In the genomic region with DNA sequence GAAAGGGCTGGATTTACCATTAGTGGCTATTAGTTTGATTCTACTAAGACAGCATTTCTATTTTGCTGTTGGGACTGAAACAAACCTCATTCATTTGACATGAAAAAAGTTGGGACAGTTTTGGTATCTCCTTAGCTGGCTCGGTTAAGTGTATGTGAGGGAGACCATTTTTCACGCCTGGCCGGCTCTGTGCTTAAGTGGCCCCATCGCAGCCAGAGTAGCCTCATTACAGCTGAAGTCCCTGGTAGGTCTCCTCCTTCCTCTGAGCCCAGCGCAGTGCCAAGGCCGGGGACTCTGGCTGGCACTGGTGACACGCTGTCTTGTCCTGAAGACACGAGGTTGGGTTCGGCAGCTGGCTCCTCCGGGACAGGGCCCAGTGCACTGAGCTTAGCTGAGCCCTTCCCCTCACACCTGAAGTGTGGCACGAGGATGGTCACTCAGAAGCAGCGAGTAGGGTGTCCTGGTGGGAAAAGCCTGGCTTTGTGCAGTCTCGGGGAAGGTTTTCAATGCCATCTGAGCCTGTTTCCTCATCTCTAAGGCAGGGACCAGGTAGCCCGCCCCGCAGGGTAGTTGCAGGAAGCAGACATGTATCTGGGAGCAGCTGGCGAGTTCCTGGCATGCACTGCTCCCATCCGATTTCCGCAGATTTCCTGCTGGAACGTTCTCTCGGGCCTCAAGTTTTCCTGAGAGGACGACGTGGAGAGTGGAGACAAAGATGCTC, we compare ENCODE assay signal across 8 cellular contexts.
DNase-seq lines count a peak whose midpoint lies in the region; ATAC-seq and TF ChIP-seq lines count a peak whose summit lies in the region.

No MANE protein-coding gene starts in this region.

- no peaks in the 10 kb centered on the region for H3K27me3 ChIP-seq in SJCRH30

- H3K4me1 ChIP-seq in SJCRH30: no peaks in the 10 kb centered on the region

- peak overlapping the region; percentile 90 for H3K27ac Mint-ChIP-seq in T-helper 2 cell treated with Interferon-gamma antibody and Interleukin-4, amounts not matched to agents 5 μg/mL and 100 μg/mL, for 36 hours
- peak overlapping the region; percentile 61 for H3K27ac Mint-ChIP-seq in endothelial cell (ENCODE audit: unreplicated experiment)
- H3K27ac Mint-ChIP-seq in osteocyte (ENCODE audit: unreplicated experiment): no peak overlapping the region

- H3K9me3 Mint-ChIP-seq in T-helper 2 cell treated with Interferon-gamma antibody and Interleukin-4, amounts not matched to agents 5 μg/mL and 100 μg/mL, for 36 hours: no peaks in the 10 kb centered on the region
- H3K9me3 Mint-ChIP-seq in endothelial cell (ENCODE audit: unreplicated experiment): no peaks in the 10 kb centered on the region
- peaks cover 10% of the 10 kb centered on the region for H3K9me3 Mint-ChIP-seq in osteocyte (ENCODE audit: unreplicated experiment)

- H3K27ac ChIP-seq in SJCRH30: peak overlapping the region; percentile 64

- H3K36me3 ChIP-seq in SJCRH30: no peaks in the 10 kb centered on the region

- TF ChIP-seq CTCF in endothelial cell (IDR thresholded peaks at IDR 0.05; ENCODE audit: unreplicated experiment): no peak
- no peak for TF ChIP-seq CTCF in osteocyte (IDR thresholded peaks at IDR 0.05)

- no peaks in the 10 kb centered on the region for H3K36me3 Mint-ChIP-seq in T-helper 2 cell treated with Interferon-gamma antibody and Interleukin-4, amounts not matched to agents 5 μg/mL and 100 μg/mL, for 36 hours (ENCODE audit: low read depth)
- H3K36me3 Mint-ChIP-seq in endothelial cell (ENCODE audit: low read depth, unreplicated experiment) (no peaks in the 10 kb centered on the region), osteocyte (ENCODE audit: unreplicated experiment) (no peaks in the 10 kb centered on the region)

- H3K4me3 Mint-ChIP-seq in T-helper 2 cell treated with Interferon-gamma antibody and Interleukin-4, amounts not matched to agents 5 μg/mL and 100 μg/mL, for 36 hours: peak overlapping the region; percentile 91
- H3K4me3 Mint-ChIP-seq in endothelial cell (ENCODE audit: unreplicated experiment) (no peak overlapping the region), osteocyte (ENCODE audit: unreplicated experiment) (no peak overlapping the region)

- H3K9me3 ChIP-seq in SJCRH30 (replicated peaks): no peaks in the 10 kb centered on the region

- H3K4me1 Mint-ChIP-seq in T-helper 2 cell treated with Interferon-gamma antibody and Interleukin-4, amounts not matched to agents 5 μg/mL and 100 μg/mL, for 36 hours (ENCODE audit: low read depth): peaks cover 11% of the 10 kb centered on the region
- H3K4me1 Mint-ChIP-seq in endothelial cell (ENCODE audit: unreplicated experiment) (peaks cover 11% of the 10 kb centered on the region), osteocyte (ENCODE audit: unreplicated experiment) (peaks cover 19% of the 10 kb centered on the region)

- no peaks in the 10 kb centered on the region for H3K27me3 Mint-ChIP-seq in T-helper 2 cell treated with Interferon-gamma antibody and Interleukin-4, amounts not matched to agents 5 μg/mL and 100 μg/mL, for 36 hours (ENCODE audit: low read depth)
- H3K27me3 Mint-ChIP-seq in endothelial cell (ENCODE audit: unreplicated experiment) (peaks cover 3% of the 10 kb centered on the region), osteocyte (ENCODE audit: unreplicated experiment) (no peaks in the 10 kb centered on the region)

- ATAC-seq in HG02759 (IDR thresholded peaks at IDR 0.05; ENCODE audit: unreplicated experiment): peak; percentile 11

- no peak for DNase-seq in T-helper 2 cell treated with Interferon-gamma antibody and Interleukin-4, amounts not matched to agents 5 μg/mL and 100 μg/mL, for 36 hours (ENCODE audit: low spot score)
- DNase-seq in T-helper 2 cell: no peak
- no peak for DNase-seq in SJCRH30
- peak; percentile 40 for DNase-seq in endothelial cell (ENCODE audit: low spot score)
- peak; percentile 83 for DNase-seq in osteocyte (ENCODE audit: extremely low spot score, unreplicated experiment)
- no peak for DNase-seq in epidermal melanocyte (ENCODE audit: insufficient read length, low spot score)
- DNase-seq in NCI-H774 (lab: John Stamatoyannopoulos, UW): no peak

- H3K4me3 ChIP-seq in SJCRH30: peak overlapping the region; percentile 69

Comparison
In these comparisons a context has a peak if more than half of its experiments do, and no peak if none do; other contexts are left out.
1. DNase-seq: peak in endothelial cell (single experiment) and osteocyte (single experiment); none in T-helper 2 cell treated with Interferon-gamma antibody and Interleukin-4, amounts not matched to agents 5 μg/mL and 100 μg/mL, for 36 hours (single experiment), T-helper 2 cell (0 of 5), SJCRH30 (0 of 2), epidermal melanocyte (single experiment) and NCI-H774 (single experiment).